Comparison of ENCODE assay signal across 1 cellular context in genomic region chr19:56837892-56838679, GRCh38.
TF ChIP-seq lines count a peak whose summit lies in the region.

No MANE protein-coding gene starts in this region.

TF ChIP-seq in HepG2, 621 proteins besides CTCF, POLR2A, EP300 and RAD21 (continued from another document):
- TF ChIP-seq TCF12 (IDR thresholded peaks at IDR 0.05), result no peak
- no peak for TF ChIP-seq TCF12 (CRISPR knock-in tag; IDR thresholded peaks at IDR 0.05)
- TF ChIP-seq JARID2 (CRISPR knock-in tag; IDR thresholded peaks at IDR 0.05; ENCODE audit: insufficient replicate concordance), result no peak
- no peak for TF ChIP-seq BATF2 (CRISPR knock-in tag; IDR thresholded peaks at IDR 0.05)
- no peak for TF ChIP-seq RARA (CRISPR knock-in tag; IDR thresholded peaks at IDR 0.05)
- TF ChIP-seq ZNF260 (CRISPR knock-in tag; IDR thresholded peaks at IDR 0.05; ENCODE audit: borderline replicate concordance, low read depth), result no peak
- TF ChIP-seq TGIF2 (CRISPR knock-in tag; IDR thresholded peaks at IDR 0.05), result peak; percentile 63; the same call in 1 of the 2 replicates
- TF ChIP-seq CBX2 (IDR thresholded peaks at IDR 0.05; ENCODE audit: low read depth, low read length), result no peak
- TF ChIP-seq CBX2 (CRISPR knock-in tag; IDR thresholded peaks at IDR 0.05; ENCODE audit: low read depth), result no peak
- TF ChIP-seq ZNF234 (CRISPR knock-in tag; conservative IDR thresholded peaks at IDR 0.05), result no peak
- TF ChIP-seq SP1 (IDR thresholded peaks at IDR 0.05), result no peak
- peak; percentile 63; the same call in 1 of the 2 replicates for TF ChIP-seq SP1 (CRISPR knock-in tag; IDR thresholded peaks at IDR 0.05)
- no peak for TF ChIP-seq ARID5B (CRISPR knock-in tag; IDR thresholded peaks at IDR 0.05)
- no peak for TF ChIP-seq ZFP82 (CRISPR knock-in tag; IDR thresholded peaks at IDR 0.05; ENCODE audit: borderline replicate concordance)
- TF ChIP-seq RAD51 (IDR thresholded peaks at IDR 0.05; ENCODE audit: borderline replicate concordance), result no peak
- TF ChIP-seq SOX13 (IDR thresholded peaks at IDR 0.05), result no peak
- no peak for TF ChIP-seq SOX13 (CRISPR knock-in tag; conservative IDR thresholded peaks at IDR 0.05 in 1 of 2, IDR thresholded peaks at IDR 0.05 in 1 of 2)
- peak; percentile 1; the same call in 1 of the 2 replicates for TF ChIP-seq NRL (CRISPR knock-in tag; IDR thresholded peaks at IDR 0.05; ENCODE audit: borderline replicate concordance)
- no peak for TF ChIP-seq SNRNP70 (IDR thresholded peaks at IDR 0.05; ENCODE audit: low read depth, low read length)
- TF ChIP-seq ZNF33B (CRISPR knock-in tag; IDR thresholded peaks at IDR 0.05), result no peak
- TF ChIP-seq CEBPB (IDR thresholded peaks at IDR 0.05; ENCODE audit: borderline replicate concordance, low read depth, low read length), result peak; percentile 48; the same call in 1 of the 2 replicates
- no peak for TF ChIP-seq HOXA9 (CRISPR knock-in tag; IDR thresholded peaks at IDR 0.05; ENCODE audit: borderline replicate concordance)
- TF ChIP-seq JUNB (CRISPR knock-in tag; IDR thresholded peaks at IDR 0.05; ENCODE audit: borderline replicate concordance), result 0 out of 2 replicates have a peak, but pooled peaks have one; percentile 6
- no peak for TF ChIP-seq RNF219 (CRISPR knock-in tag; IDR thresholded peaks at IDR 0.05)
- TF ChIP-seq ZBTB21 (CRISPR knock-in tag; IDR thresholded peaks at IDR 0.05), result no peak
- TF ChIP-seq ZNF720 (CRISPR knock-in tag; IDR thresholded peaks at IDR 0.05), result no peak
- TF ChIP-seq HBP1 (CRISPR knock-in tag; IDR thresholded peaks at IDR 0.05; ENCODE audit: low read depth), result no peak; the same call in 1 of the 2 replicates
- TF ChIP-seq ARNT2 (CRISPR knock-in tag; IDR thresholded peaks at IDR 0.05; ENCODE audit: low read depth), result no peak; the same call in 1 of the 2 replicates
- no peak for TF ChIP-seq KAT2B (IDR thresholded peaks at IDR 0.05; ENCODE audit: borderline replicate concordance, low read depth, low read length)
- TF ChIP-seq E2F1 (CRISPR knock-in tag; IDR thresholded peaks at IDR 0.05), result no peak
- no peak for TF ChIP-seq PAX8 (CRISPR knock-in tag; IDR thresholded peaks at IDR 0.05; ENCODE audit: borderline replicate concordance)
- no peak for TF ChIP-seq ZSCAN20 (CRISPR knock-in tag; IDR thresholded peaks at IDR 0.05; ENCODE audit: borderline replicate concordance)
- TF ChIP-seq THRA (CRISPR knock-in tag; IDR thresholded peaks at IDR 0.05; ENCODE audit: borderline replicate concordance), result no peak
- TF ChIP-seq MATR3 (CRISPR knock-in tag; IDR thresholded peaks at IDR 0.05), result no peak
- no peak for TF ChIP-seq ZNF780A (CRISPR knock-in tag; IDR thresholded peaks at IDR 0.05)
- TF ChIP-seq ZNF577 (CRISPR knock-in tag; IDR thresholded peaks at IDR 0.05; ENCODE audit: borderline replicate concordance, low read depth), result no peak
- TF ChIP-seq ZFP1 (CRISPR knock-in tag; IDR thresholded peaks at IDR 0.05), result no peak
- TF ChIP-seq SMYD3 (CRISPR knock-in tag; IDR thresholded peaks at IDR 0.05), result no peak
- no peak for TF ChIP-seq ZBTB1 (CRISPR knock-in tag; IDR thresholded peaks at IDR 0.05; ENCODE audit: borderline replicate concordance)
- 0 out of 2 replicates have a peak, but pooled peaks have one; percentile 10 for TF ChIP-seq KAT8 (CRISPR knock-in tag; IDR thresholded peaks at IDR 0.05)
- TF ChIP-seq STAG1 (CRISPR knock-in tag; IDR thresholded peaks at IDR 0.05), result no peak
